Comparison of ENCODE assay signal across 10 cellular contexts in the genomic region with DNA sequence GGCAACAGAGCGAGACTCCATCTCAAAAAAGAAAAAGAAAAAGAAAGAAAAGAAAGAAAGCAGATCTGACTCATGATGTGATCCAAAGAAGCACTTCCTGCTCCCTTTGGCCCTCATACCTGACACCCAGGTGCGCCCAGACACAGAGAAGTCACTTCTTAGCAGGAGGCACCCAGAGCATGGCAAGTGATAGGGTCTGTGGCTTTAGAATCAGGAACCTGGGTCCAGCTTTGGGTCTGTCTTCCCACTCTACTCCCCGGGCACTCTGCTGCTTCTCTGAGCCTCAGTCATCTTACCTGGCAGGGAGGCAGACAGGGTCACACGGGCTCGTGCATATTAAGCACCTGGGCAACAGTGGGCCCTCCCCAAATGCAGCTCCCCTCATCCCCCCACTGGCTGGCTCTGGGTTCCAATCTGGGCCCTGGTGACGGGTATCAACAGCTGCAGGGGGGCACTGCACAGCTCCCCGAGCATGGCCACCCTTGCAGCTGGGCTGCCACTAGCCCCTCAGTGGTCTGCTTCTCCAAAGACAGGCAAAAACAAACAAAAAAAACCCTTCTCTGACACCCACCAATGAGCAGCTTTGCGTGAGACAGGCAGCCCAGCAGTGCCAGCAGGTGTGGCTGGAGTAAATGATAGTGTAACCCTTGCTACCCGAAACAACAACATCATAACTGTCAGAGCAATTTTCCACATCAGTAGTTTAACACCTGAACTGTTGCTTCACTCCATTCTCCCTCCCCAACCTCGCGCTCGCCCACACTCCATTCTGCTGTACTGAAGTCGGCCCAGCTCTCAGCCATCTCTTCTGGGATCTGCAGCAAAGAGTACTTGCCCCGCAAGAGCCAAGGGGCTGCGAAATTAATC.
DNase-seq lines count a peak whose midpoint lies in the region; ATAC-seq and TF ChIP-seq lines count a peak whose summit lies in the region.
"Had no signal": no experiment of that assay in that cellular context is flagged by ENCODE, and none has a peak within 500 bp of the region (broad histone marks: within the 10 kb centered on the region; RNA-seq: fewer than 3 reads in every experiment).

No MANE protein-coding gene starts in this region.

- H3K4me3 ChIP-seq in HEK293 (ENCODE audit: low read depth, low read length) (no peak overlapping the region), psoas muscle (no peak overlapping the region), hepatocyte (no peak overlapping the region)
- H3K4me3 ChIP-seq: pancreas had no signal

- H3K9me3 ChIP-seq in HEK293 (ENCODE audit: control insufficient read depth, insufficient read depth, low read depth, low read length) (no peaks in the 10 kb centered on the region), psoas muscle (no peaks in the 10 kb centered on the region), hepatocyte (ENCODE audit: low read depth) (no peaks in the 10 kb centered on the region)
- H3K9me3 ChIP-seq: pancreas had no signal

- H3K9me3 Mint-ChIP-seq in activated B cell treated with CpG ODN at 0.5 μM for 24 hours, result no peaks in the 10 kb centered on the region
- H3K9me3 Mint-ChIP-seq: IgD-negative memory B cell had no signal

- intact Hi-C loops in activated B cell treated with CpG ODN at 0.5 μM for 24 hours (cut with micrococcal nuclease), result no loop called here
- intact Hi-C loops in psoas muscle (cut with DNase I), result no loop called here

- H3K4me2 ChIP-seq in hepatocyte, result no peak overlapping the region

- H3K4me3 Mint-ChIP-seq in activated B cell treated with CpG ODN at 0.5 μM for 24 hours, result no peak overlapping the region
- H3K4me3 Mint-ChIP-seq: IgD-negative memory B cell had no signal

- H3K9me2 ChIP-seq in hepatocyte (replicated peaks; ENCODE audit: insufficient read depth), result no peaks in the 10 kb centered on the region

- H2AFZ ChIP-seq in hepatocyte, result no peak overlapping the region

- 51 to 58% (median 57%) methylated on average over 15 of the region's 15 CpGs for WGBS in psoas muscle, 3 donors
- WGBS in hepatocyte (ENCODE audit: low lambda C conversion rate, missing lambda C conversion rate), result 84% methylated on average over 15 of the region's 15 CpGs

- H3K4me1 ChIP-seq in HEK293 (ENCODE audit: control insufficient read depth, insufficient read depth, low read length) (peaks cover 16% of the 10 kb centered on the region), psoas muscle (no peaks in the 10 kb centered on the region), hepatocyte (ENCODE audit: insufficient read depth) (no peaks in the 10 kb centered on the region)
- H3K4me1 ChIP-seq: pancreas had no signal

- DNase-seq in NAMALWA (ENCODE audit: low spot score), result peak; percentile 97
- no peak for DNase-seq in activated B cell treated with CpG ODN at 0.5 μM for 24 hours
- DNase-seq in RPMI8226, result no peak
- DNase-seq in hypothalamus (lab: John Stamatoyannopoulos, UW), result no peak
- no peak for DNase-seq in psoas muscle
- DNase-seq in hepatocyte (ENCODE audit: low spot score), result no peak
- DNase-seq: pancreas had no signal

- peaks cover 0 to 28% (median 0%) of the 10 kb centered on the region in 3 donors for H3K27me3 ChIP-seq in psoas muscle (ENCODE audit: insufficient read depth in 3 of 3, low read length in 2 of 3)
- peaks cover 15% of the 10 kb centered on the region for H3K27me3 ChIP-seq in hepatocyte
- H3K27me3 ChIP-seq: pancreas had no signal

- H3K79me2 ChIP-seq in hepatocyte, result no peaks in the 10 kb centered on the region

- H3K4me1 Mint-ChIP-seq in activated B cell treated with CpG ODN at 0.5 μM for 24 hours, result peaks cover 8% of the 10 kb centered on the region

- peak; percentile 82 for ATAC-seq in GM18867 (IDR thresholded peaks at IDR 0.05; ENCODE audit: unreplicated experiment)
- peak; percentile 47 for ATAC-seq in activated B cell treated with CpG ODN at 0.5 μM for 24 hours (ENCODE audit: low read depth)
- no peak for ATAC-seq in psoas muscle

- H3K36me3 ChIP-seq in HEK293 (ENCODE audit: control insufficient read depth in 2 of 2, insufficient read depth in 1 of 2, low read length in 2 of 2) (no peaks in the 10 kb centered on the region), psoas muscle (ENCODE audit: insufficient read depth in 1 of 2, low read depth in 1 of 2) (no peaks in the 10 kb centered on the region), hepatocyte (replicated peaks; ENCODE audit: insufficient read depth, low read depth) (no peaks in the 10 kb centered on the region)
- H3K36me3 ChIP-seq: pancreas had no signal

- TF ChIP-seq CTCF in HEK293 (tag by site-specific recombination; IDR thresholded peaks at IDR 0.05), result no peak
- no peak for TF ChIP-seq CTCF in activated B cell treated with CpG ODN at 0.5 μM for 24 hours (IDR thresholded peaks at IDR 0.05)
- TF ChIP-seq CTCF in psoas muscle (IDR thresholded peaks at IDR 0.05), result no peak
- no peak for TF ChIP-seq CTCF in hepatocyte (IDR thresholded peaks at IDR 0.05; ENCODE audit: poor library complexity)

- no peak overlapping the region for H3K27ac Mint-ChIP-seq in activated B cell treated with CpG ODN at 0.5 μM for 24 hours
- H3K27ac Mint-ChIP-seq: IgD-negative memory B cell had no signal

- H3K36me3 Mint-ChIP-seq in activated B cell treated with CpG ODN at 0.5 μM for 24 hours (ENCODE audit: low read depth), result no peaks in the 10 kb centered on the region
- H3K36me3 Mint-ChIP-seq: IgD-negative memory B cell had no signal

- CTCF ChIA-PET in HEK293 (lab: Yijun Ruan, JAX), result no interaction called here
- CTCF ChIA-PET in activated B cell treated with CpG ODN at 0.5 μM for 24 hours (lab: Charles Lee), result no interaction called here

- POLR2A ChIA-PET in HEK293 (lab: Yijun Ruan, JAX), result interaction anchor here (0.6 kb wide), 1 partner anchor 25 kb away, joined by 3 read pairs; no protein-coding TSS in a partner anchor
- POLR2A ChIA-PET in activated B cell treated with CpG ODN at 0.5 μM for 24 hours (lab: Charles Lee), result no interaction called here

- no peak overlapping the region; the same call in 1 of the 2 replicates for H3K27ac ChIP-seq in HEK293 (ENCODE audit: extremely low read depth, low read depth, low read length)
- no peak overlapping the region for H3K27ac ChIP-seq in psoas muscle
- H3K27ac ChIP-seq in hepatocyte, result no peak overlapping the region
- H3K27ac ChIP-seq: pancreas had no signal

- H3K27me3 Mint-ChIP-seq in activated B cell treated with CpG ODN at 0.5 μM for 24 hours, result peaks cover 23% of the 10 kb centered on the region

- H4K20me1 ChIP-seq in hepatocyte (ENCODE audit: insufficient read depth, poor library complexity, severe bottlenecking), result no peaks in the 10 kb centered on the region

TF ChIP-seq in HEK293, 187 proteins besides CTCF, POLR2A, EP300 and RAD21 (continues in another document):
- TF ChIP-seq ZNF366 (tag by site-specific recombination; conservative IDR thresholded peaks at IDR 0.05), result no peak
- TF ChIP-seq ZNF600 (tag by site-specific recombination; IDR thresholded peaks at IDR 0.05), result peak; percentile 78
- TF ChIP-seq ZNF394 (tag by site-specific recombination; IDR thresholded peaks at IDR 0.05; ENCODE audit: borderline replicate concordance), result no peak
- TF ChIP-seq ZNF677 (tag by site-specific recombination; IDR thresholded peaks at IDR 0.05), result no peak
- TF ChIP-seq ZNF24 (tag by site-specific recombination; IDR thresholded peaks at IDR 0.05), result peak; percentile 94
- TF ChIP-seq KLF1 (tag by site-specific recombination; IDR thresholded peaks at IDR 0.05), result peak; percentile 92
- TF ChIP-seq, protein P1, sequence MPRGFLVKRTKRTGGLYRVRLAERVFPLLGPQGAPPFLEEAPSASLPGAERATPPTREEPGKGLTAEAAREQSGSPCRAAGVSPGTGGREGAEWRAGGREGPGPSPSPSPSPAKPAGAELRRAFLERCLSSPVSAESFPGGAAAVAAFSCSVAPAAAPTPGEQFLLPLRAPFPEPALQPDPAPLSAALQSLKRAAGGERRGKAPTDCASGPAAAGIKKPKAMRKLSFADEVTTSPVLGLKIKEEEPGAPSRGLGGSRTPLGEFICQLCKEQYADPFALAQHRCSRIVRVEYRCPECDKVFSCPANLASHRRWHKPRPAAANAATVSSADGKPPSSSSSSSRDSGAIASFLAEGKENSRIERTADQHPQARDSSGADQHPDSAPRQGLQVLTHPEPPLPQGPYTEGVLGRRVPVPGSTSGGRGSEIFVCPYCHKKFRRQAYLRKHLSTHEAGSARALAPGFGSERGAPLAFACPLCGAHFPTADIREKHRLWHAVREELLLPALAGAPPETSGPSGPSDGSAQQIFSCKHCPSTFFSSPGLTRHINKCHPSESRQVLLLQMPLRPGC (tag by site-specific recombination; IDR thresholded peaks at IDR 0.05), result no peak
- TF ChIP-seq ZNF341 (tag by site-specific recombination; IDR thresholded peaks at IDR 0.05; ENCODE audit: low read depth), result peak; percentile 56
- TF ChIP-seq REPIN1 (tag by site-specific recombination; IDR thresholded peaks at IDR 0.05; ENCODE audit: low read depth), result 0 out of 2 replicates have a peak, but pooled peaks have one; percentile 67
- no peak for TF ChIP-seq ZNF223 (tag by site-specific recombination; IDR thresholded peaks at IDR 0.05)
- TF ChIP-seq ZNF830 (tag by site-specific recombination; IDR thresholded peaks at IDR 0.05; ENCODE audit: low read depth), result no peak
- TF ChIP-seq IKZF3 (tag by site-specific recombination; IDR thresholded peaks at IDR 0.05), result no peak
- TF ChIP-seq ZNF239 (tag by site-specific recombination; IDR thresholded peaks at IDR 0.05), result no peak
- TF ChIP-seq ZNF214 (tag by site-specific recombination; IDR thresholded peaks at IDR 0.05; ENCODE audit: borderline replicate concordance), result no peak
- TF ChIP-seq ZNF548 (tag by site-specific recombination; IDR thresholded peaks at IDR 0.05), result no peak
- no peak for TF ChIP-seq ZNF776 (tag by site-specific recombination; IDR thresholded peaks at IDR 0.05; ENCODE audit: borderline replicate concordance)
- no peak for TF ChIP-seq ZEB2 (tag by site-specific recombination; IDR thresholded peaks at IDR 0.05)
- TF ChIP-seq ZSCAN4 (tag by site-specific recombination; IDR thresholded peaks at IDR 0.05), result no peak

Comparison
In these comparisons a context has a peak if more than half of its experiments do, and no peak if none do; other contexts are left out.
1. ATAC-seq: peak in GM18867 (single experiment) and activated B cell treated with CpG ODN at 0.5 μM for 24 hours (single experiment); none in psoas muscle (0 of 4).